In genomic region chr19:4583961-4584669, GRCh38 we compare ENCODE assay signal across 8 cellular contexts. TPM values are rescaled to one million over a fixed set of nuclear protein-coding genes. Genes with fewer than 3 reads are reported as not detected.
DNase-seq lines count a peak whose midpoint lies in the region; ATAC-seq, FAIRE-seq and TF ChIP-seq lines count a peak whose summit lies in the region.

No MANE protein-coding gene starts in this region.

- H3K27me3 Mint-ChIP-seq in astrocyte (ENCODE audit: low read depth, unreplicated experiment): peaks cover 22% of the 10 kb centered on the region

- TF ChIP-seq CTCF in astrocyte (IDR thresholded peaks at IDR 0.05; ENCODE audit: insufficient read depth, low read depth, low read length): no peak

- ATAC-seq in Right ventricle myocardium superior (ENCODE audit: poor library complexity): peak; percentile 64

- no peaks in the 10 kb centered on the region for H3K36me3 ChIP-seq in astrocyte (ENCODE audit: insufficient read depth, low read length)
- H3K36me3 ChIP-seq in urinary bladder (ENCODE audit: insufficient read depth): no peaks in the 10 kb centered on the region

- no peaks in the 10 kb centered on the region for H3K9me3 ChIP-seq in astrocyte (ENCODE audit: insufficient read depth, low read depth, low read length)

- H3K9me3 Mint-ChIP-seq in astrocyte (ENCODE audit: unreplicated experiment): no peaks in the 10 kb centered on the region

- H3K4me3 Mint-ChIP-seq in astrocyte (ENCODE audit: unreplicated experiment): no peak overlapping the region

- 1% methylated on average over 49 of the region's 49 CpGs for WGBS in urinary bladder

- peak overlapping the region; percentile 77 for H3K4me2 ChIP-seq in astrocyte (ENCODE audit: low read length)

- no peaks in the 10 kb centered on the region for H3K4me1 Mint-ChIP-seq in astrocyte (ENCODE audit: low read depth, unreplicated experiment)

- peaks cover 6% of the 10 kb centered on the region for H3K4me1 ChIP-seq in astrocyte (ENCODE audit: insufficient read depth, low read length)
- no peaks in the 10 kb centered on the region for H3K4me1 ChIP-seq in urinary bladder (ENCODE audit: insufficient read depth)

- H3K4me3 ChIP-seq in astrocyte (ENCODE audit: insufficient read depth, low read depth, low read length): peak overlapping the region; percentile 37
- H3K4me3 ChIP-seq in urinary bladder (ENCODE audit: low read depth, low read length): peak overlapping the region; percentile 24

- FAIRE-seq in astrocyte (lab: Jason Lieb, UNC): no peak

- H3K9ac ChIP-seq in astrocyte (ENCODE audit: low read length): no peak overlapping the region

- H3K27me3 ChIP-seq in astrocyte (ENCODE audit: insufficient read depth, low read length): peaks cover 39% of the 10 kb centered on the region

- intact Hi-C loops in Right ventricle myocardium superior (cut with DNase I) (no loop called here), cardiac septum (cut with DNase I) (no loop called here)

- H3K27ac ChIP-seq in astrocyte (ENCODE audit: low read depth, low read length) (no peak overlapping the region), urinary bladder (ENCODE audit: low read depth) (no peak overlapping the region)

- no peaks in the 10 kb centered on the region for H3K79me2 ChIP-seq in astrocyte (ENCODE audit: insufficient read depth, low read length)

- no peak overlapping the region for H3K27ac Mint-ChIP-seq in astrocyte (ENCODE audit: unreplicated experiment)

- no peaks in the 10 kb centered on the region for H3K36me3 Mint-ChIP-seq in astrocyte (ENCODE audit: low read depth, unreplicated experiment)

- H2AFZ ChIP-seq in astrocyte (ENCODE audit: low read depth, low read length): peak overlapping the region; percentile 52

- H4K20me1 ChIP-seq in astrocyte (ENCODE audit: insufficient read depth, low read length): no peaks in the 10 kb centered on the region

- DNase-seq in Right ventricle myocardium superior (no peak), cardiac septum (ENCODE audit: low spot score) (no peak), astrocyte (ENCODE audit: low read depth) (peak; percentile 29), left kidney (ENCODE audit: low read depth, low spot score) (peak; percentile 47), SHP77 (lab: John Stamatoyannopoulos, UW) (no peak), T-helper 9 cell (no peak)
- DNase-seq in activated CD4-positive, CD25-positive, alpha-beta regulatory T cell treated with anti-CD3 and anti-CD28 coated beads, Interleukin-2, amount 50 U/mL, for 72 hours: no peak

RNA-seq across cellular contexts. Expression of gene SEMA6B, which starts 24.6 kb away (rescaled TPM):
- total RNA-seq in Right ventricle myocardium superior (15.0 TPM), cardiac septum (7.2 TPM), astrocyte (14.3 and 17.5 TPM in 2 replicates), urinary bladder (5.4 TPM)
- 14.1 TPM for polyA plus RNA-seq in urinary bladder

RNA-seq across cellular contexts. Expression of gene LRG1, which starts 44.3 kb away (rescaled TPM):
- 0.22 TPM for total RNA-seq in Right ventricle myocardium superior
- 0.43 TPM for total RNA-seq in cardiac septum
- total RNA-seq in astrocyte: 0.14 and 0.19 TPM in 2 replicates
- 3.9 TPM for total RNA-seq in urinary bladder
- 4.6 TPM for polyA plus RNA-seq in urinary bladder

RNA-seq across cellular contexts. Expression of gene PLIN5, which starts 49.1 kb away (rescaled TPM):
- total RNA-seq in Right ventricle myocardium superior (64.6 TPM), cardiac septum (25.1 TPM), astrocyte (not detected in 2 replicates), urinary bladder (1.4 TPM)
- 5.7 TPM for polyA plus RNA-seq in urinary bladder

RNA-seq across cellular contexts. Expression of gene TNFAIP8L1, which starts 55.2 kb away (rescaled TPM):
- 4.6 TPM for total RNA-seq in Right ventricle myocardium superior
- 3.6 TPM for total RNA-seq in cardiac septum
- 2.9 and 3.0 TPM in 2 replicates for total RNA-seq in astrocyte
- total RNA-seq in urinary bladder: 6.6 TPM
- 9.9 TPM for polyA plus RNA-seq in urinary bladder

Comparison
In these comparisons a context has a peak if more than half of its experiments do, and no peak if none do; other contexts are left out.
1. DNase-seq: peak in astrocyte (single experiment) and left kidney (single experiment); none in Right ventricle myocardium superior (single experiment), cardiac septum (single experiment), SHP77 (0 of 2), T-helper 9 cell (single experiment) and activated CD4-positive, CD25-positive, alpha-beta regulatory T cell treated with anti-CD3 and anti-CD28 coated beads, Interleukin-2, amount 50 U/mL, for 72 hours (single experiment).
2. RNA of gene PLIN5, which starts 49.1 kb away (total RNA-seq): 64.6 TPM in Right ventricle myocardium superior (single experiment) and 25.1 TPM in cardiac septum (single experiment); 1.4 TPM in urinary bladder (single experiment) and not detected in astrocyte; every median in the first group is over 10 times any median in the second.